ENCODE assay signal across 38 cellular contexts in the genomic region with DNA sequence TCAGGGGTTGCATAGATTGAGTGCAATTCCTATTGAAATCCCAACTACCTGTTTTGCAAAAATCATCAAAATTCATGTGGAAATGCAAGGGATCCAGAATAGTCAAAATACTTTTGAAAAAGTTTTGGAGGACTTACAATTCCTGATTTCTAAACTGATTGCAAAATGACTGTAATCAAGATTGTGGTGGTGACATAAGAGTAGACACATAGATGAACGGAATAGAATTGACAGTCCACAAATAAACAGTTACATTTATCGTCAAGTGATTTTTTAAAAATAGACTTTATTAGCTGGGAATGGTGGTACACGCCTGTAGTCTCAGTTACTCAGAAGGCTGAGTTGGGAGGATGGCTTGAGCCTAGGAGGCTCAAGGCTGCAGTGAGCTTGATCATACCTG. TPM values are rescaled to one million over a fixed set of nuclear protein-coding genes. Genes with fewer than 3 reads are reported as not detected.
"Had no signal": no experiment of that assay in that cellular context is flagged by ENCODE, and none has a peak within 500 bp of the region (broad histone marks: within the 10 kb centered on the region; RNA-seq: fewer than 3 reads in every experiment).

No MANE protein-coding gene starts in this region.

- H3K36me3 ChIP-seq: MG63 had no signal

- H3K4me3 ChIP-seq: MG63 had no signal

- H3K9me3 ChIP-seq: MG63 had no signal

- H3K27me3 ChIP-seq: MG63 had no signal

- DNase-seq: MG63, MM.1S, MV-4-11, NCI-H1048, NCI-H1092, NCI-H1092 treated with DMSO at 0.1 percent for 48 hours, NCI-H1105, NCI-H1105 treated with DMSO at 0.1 percent for 48 hours, NCI-H1417, NCI-H1417 treated with DMSO at 0.1 percent for 48 hours, NCI-H1436, NCI-H1436 treated with DMSO at 0.1 percent for 48 hours, NCI-H146, NCI-H1694, NCI-H1694 treated with DMSO at 0.1 percent for 48 hours, NCI-H187, NCI-H187 treated with DMSO at 0.1 percent for 48 hours, NCI-H1930, NCI-H2029, NCI-H2029 treated with DMSO at 0.1 percent for 48 hours, NCI-H2081, NCI-H2081 treated with DMSO at 0.1 percent for 48 hours, NCI-H2107, NCI-H2171, NCI-H2171 treated with DMSO at 0.1 percent for 48 hours, NCI-H2227 treated with DMSO at 0.1 percent for 48 hours, NCI-H226, NCI-H345, NCI-H446, NCI-H446 treated with DMSO at 0.1 percent for 48 hours, NCI-H510A, NCI-H510A treated with DMSO at 0.1 percent for 48 hours, NCI-H524, NCI-H524 treated with DMSO at 0.1 percent for 48 hours, NCI-H526 had no signal

RNA-seq across cellular contexts. Expression of gene SLC7A4, which starts 2.6 kb away (rescaled TPM):
- total RNA-seq: M059J, MCF 10A, NCI-H460 had no signal

RNA-seq across cellular contexts. Expression of gene LRRC74B, which starts 10.8 kb away (rescaled TPM):
- total RNA-seq: M059J, MCF 10A, NCI-H460 had no signal
